ENCODE assay signal across 8 cellular contexts in genomic region chr9:131635285-131635684, GRCh38.
DNase-seq lines count a peak whose midpoint lies in the region; ATAC-seq and TF ChIP-seq lines count a peak whose summit lies in the region.

No MANE protein-coding gene starts in this region.

- no peaks in the 10 kb centered on the region for H3K27me3 Mint-ChIP-seq in HFFc6 (ENCODE audit: insufficient read depth)
- H3K27me3 Mint-ChIP-seq in activated naive CD8-positive, alpha-beta T cell treated with anti-CD3 and anti-CD28 coated beads, Interleukin-2, amount 10 ng/mL, durations not matched to agents 7 days and 5 days = no peaks in the 10 kb centered on the region

- peaks cover 31% of the 10 kb centered on the region for H3K4me1 Mint-ChIP-seq in HFFc6 (ENCODE audit: low read depth)
- peaks cover 26% of the 10 kb centered on the region for H3K4me1 Mint-ChIP-seq in activated naive CD8-positive, alpha-beta T cell treated with anti-CD3 and anti-CD28 coated beads, Interleukin-2, amount 10 ng/mL, durations not matched to agents 7 days and 5 days

- H3K4me3 ChIP-seq in skeletal muscle cell (ENCODE audit: low read depth, low read length) = no peak overlapping the region

- H3K36me3 Mint-ChIP-seq in HFFc6 (ENCODE audit: low read depth) = no peaks in the 10 kb centered on the region; the same call in 1 of the 2 replicates
- H3K36me3 Mint-ChIP-seq in activated naive CD8-positive, alpha-beta T cell treated with anti-CD3 and anti-CD28 coated beads, Interleukin-2, amount 10 ng/mL, durations not matched to agents 7 days and 5 days = peaks cover 20% of the 10 kb centered on the region

- H3K4me3 Mint-ChIP-seq in HFFc6 = peak overlapping the region; percentile 24; the same call in 1 of the 2 replicates
- H3K4me3 Mint-ChIP-seq in activated naive CD8-positive, alpha-beta T cell treated with anti-CD3 and anti-CD28 coated beads, Interleukin-2, amount 10 ng/mL, durations not matched to agents 7 days and 5 days = peak overlapping the region; percentile 4

- peak; percentile 99 for ATAC-seq in SK-N-SH treated with all-trans-retinoic acid at 6 μM for 48 hours
- peak; percentile 100 for ATAC-seq in activated naive CD8-positive, alpha-beta T cell treated with anti-CD3 and anti-CD28 coated beads, Interleukin-2, amount 10 ng/mL, durations not matched to agents 7 days and 5 days (ENCODE audit: low read depth)
- peak; percentile 93 to 98 for ATAC-seq in left cardiac atrium

- no peaks in the 10 kb centered on the region for H3K9me3 Mint-ChIP-seq in HFFc6
- no peaks in the 10 kb centered on the region for H3K9me3 Mint-ChIP-seq in activated naive CD8-positive, alpha-beta T cell treated with anti-CD3 and anti-CD28 coated beads, Interleukin-2, amount 10 ng/mL, durations not matched to agents 7 days and 5 days

- DNase-seq in 8988T = peak; percentile 85
- DNase-seq in HFFc6 = peak; percentile 94
- peak; percentile 55 for DNase-seq in activated naive CD8-positive, alpha-beta T cell treated with anti-CD3 and anti-CD28 coated beads, Interleukin-2, amount 10 ng/mL, durations not matched to agents 7 days and 5 days
- DNase-seq in left cardiac atrium = peak; percentile 86
- peak; percentile 94 for DNase-seq in skeletal muscle cell (ENCODE audit: low read depth)
- DNase-seq in superior temporal gyrus (ENCODE audit: extremely low spot score) = no peak
- DNase-seq in NAMALWA (ENCODE audit: low spot score) = no peak

- intact Hi-C loops in left cardiac atrium (cut with DNase I) = no loop called here

- TF ChIP-seq CTCF in HFFc6 (IDR thresholded peaks at IDR 0.05) = peak; percentile 34; the same call in 1 of the 2 replicates

- POLR2A ChIA-PET in activated naive CD8-positive, alpha-beta T cell treated with anti-CD3 and anti-CD28 coated beads, Interleukin-2, amount 10 ng/mL, durations not matched to agents 7 days and 5 days (lab: Charles Lee) = interaction anchor here (0.7 kb wide), 2 partner anchors 24 to 32 kb away, joined by 3 to 4 read pairs; no protein-coding TSS in a partner anchor

- H3K27ac Mint-ChIP-seq in HFFc6 = peak overlapping the region; percentile 89
- peak overlapping the region; percentile 74 for H3K27ac Mint-ChIP-seq in activated naive CD8-positive, alpha-beta T cell treated with anti-CD3 and anti-CD28 coated beads, Interleukin-2, amount 10 ng/mL, durations not matched to agents 7 days and 5 days

TF ChIP-seq in SK-N-SH treated with all-trans-retinoic acid at 6 μM for 48 hours, 23 proteins besides CTCF, POLR2A, EP300 and RAD21:
- TF ChIP-seq SNAI2 (CRISPR knock-in tag; IDR thresholded peaks at IDR 0.05) = no peak
- no peak for TF ChIP-seq PPARA (CRISPR knock-in tag; IDR thresholded peaks at IDR 0.05; ENCODE audit: borderline replicate concordance)
- TF ChIP-seq, protein P1, sequence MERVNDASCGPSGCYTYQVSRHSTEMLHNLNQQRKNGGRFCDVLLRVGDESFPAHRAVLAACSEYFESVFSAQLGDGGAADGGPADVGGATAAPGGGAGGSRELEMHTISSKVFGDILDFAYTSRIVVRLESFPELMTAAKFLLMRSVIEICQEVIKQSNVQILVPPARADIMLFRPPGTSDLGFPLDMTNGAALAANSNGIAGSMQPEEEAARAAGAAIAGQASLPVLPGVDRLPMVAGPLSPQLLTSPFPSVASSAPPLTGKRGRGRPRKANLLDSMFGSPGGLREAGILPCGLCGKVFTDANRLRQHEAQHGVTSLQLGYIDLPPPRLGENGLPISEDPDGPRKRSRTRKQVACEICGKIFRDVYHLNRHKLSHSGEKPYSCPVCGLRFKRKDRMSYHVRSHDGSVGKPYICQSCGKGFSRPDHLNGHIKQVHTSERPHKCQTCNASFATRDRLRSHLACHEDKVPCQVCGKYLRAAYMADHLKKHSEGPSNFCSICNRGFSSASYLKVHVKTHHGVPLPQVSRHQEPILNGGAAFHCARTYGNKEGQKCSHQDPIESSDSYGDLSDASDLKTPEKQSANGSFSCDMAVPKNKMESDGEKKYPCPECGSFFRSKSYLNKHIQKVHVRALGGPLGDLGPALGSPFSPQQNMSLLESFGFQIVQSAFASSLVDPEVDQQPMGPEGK (CRISPR knock-in tag; IDR thresholded peaks at IDR 0.05; ENCODE audit: borderline replicate concordance) = no peak
- no peak for TF ChIP-seq ZC3H10 (CRISPR knock-in tag; IDR thresholded peaks at IDR 0.05)
- TF ChIP-seq OSR1 (CRISPR knock-in tag; IDR thresholded peaks at IDR 0.05) = no peak
- TF ChIP-seq TOX (CRISPR knock-in tag; IDR thresholded peaks at IDR 0.05; ENCODE audit: borderline replicate concordance) = no peak
- TF ChIP-seq ESRRG (CRISPR knock-in tag; IDR thresholded peaks at IDR 0.05) = no peak
- no peak for TF ChIP-seq ZNF70 (CRISPR knock-in tag; IDR thresholded peaks at IDR 0.05)
- TF ChIP-seq ZFP30 (CRISPR knock-in tag; IDR thresholded peaks at IDR 0.05) = no peak
- TF ChIP-seq, protein P2, sequence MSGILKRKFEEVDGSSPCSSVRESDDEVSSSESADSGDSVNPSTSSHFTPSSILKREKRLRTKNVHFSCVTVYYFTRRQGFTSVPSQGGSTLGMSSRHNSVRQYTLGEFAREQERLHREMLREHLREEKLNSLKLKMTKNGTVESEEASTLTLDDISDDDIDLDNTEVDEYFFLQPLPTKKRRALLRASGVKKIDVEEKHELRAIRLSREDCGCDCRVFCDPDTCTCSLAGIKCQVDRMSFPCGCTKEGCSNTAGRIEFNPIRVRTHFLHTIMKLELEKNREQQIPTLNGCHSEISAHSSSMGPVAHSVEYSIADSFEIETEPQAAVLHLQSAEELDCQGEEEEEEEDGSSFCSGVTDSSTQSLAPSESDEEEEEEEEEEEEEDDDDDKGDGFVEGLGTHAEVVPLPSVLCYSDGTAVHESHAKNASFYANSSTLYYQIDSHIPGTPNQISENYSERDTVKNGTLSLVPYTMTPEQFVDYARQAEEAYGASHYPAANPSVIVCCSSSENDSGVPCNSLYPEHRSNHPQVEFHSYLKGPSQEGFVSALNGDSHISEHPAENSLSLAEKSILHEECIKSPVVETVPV (CRISPR knock-in tag; IDR thresholded peaks at IDR 0.05) = no peak
TF ChIP-seq in SK-N-SH treated with all-trans-retinoic acid at 6 μM for 48 hours: peak in this region for 0.

Comparison
In these comparisons a context has a peak if more than half of its experiments do, and no peak if none do; other contexts are left out.
1. DNase-seq: peak in 8988T (single experiment), HFFc6 (single experiment), activated naive CD8-positive, alpha-beta T cell treated with anti-CD3 and anti-CD28 coated beads, Interleukin-2, amount 10 ng/mL, durations not matched to agents 7 days and 5 days (single experiment), left cardiac atrium (single experiment) and skeletal muscle cell (single experiment); none in superior temporal gyrus (single experiment) and NAMALWA (single experiment).
2. Peak in every context shown above with its lines, with median percentiles within 50 percentile points of each other: ATAC-seq.